Comparison of ENCODE assay signal across 1 cellular context in the genomic region with DNA sequence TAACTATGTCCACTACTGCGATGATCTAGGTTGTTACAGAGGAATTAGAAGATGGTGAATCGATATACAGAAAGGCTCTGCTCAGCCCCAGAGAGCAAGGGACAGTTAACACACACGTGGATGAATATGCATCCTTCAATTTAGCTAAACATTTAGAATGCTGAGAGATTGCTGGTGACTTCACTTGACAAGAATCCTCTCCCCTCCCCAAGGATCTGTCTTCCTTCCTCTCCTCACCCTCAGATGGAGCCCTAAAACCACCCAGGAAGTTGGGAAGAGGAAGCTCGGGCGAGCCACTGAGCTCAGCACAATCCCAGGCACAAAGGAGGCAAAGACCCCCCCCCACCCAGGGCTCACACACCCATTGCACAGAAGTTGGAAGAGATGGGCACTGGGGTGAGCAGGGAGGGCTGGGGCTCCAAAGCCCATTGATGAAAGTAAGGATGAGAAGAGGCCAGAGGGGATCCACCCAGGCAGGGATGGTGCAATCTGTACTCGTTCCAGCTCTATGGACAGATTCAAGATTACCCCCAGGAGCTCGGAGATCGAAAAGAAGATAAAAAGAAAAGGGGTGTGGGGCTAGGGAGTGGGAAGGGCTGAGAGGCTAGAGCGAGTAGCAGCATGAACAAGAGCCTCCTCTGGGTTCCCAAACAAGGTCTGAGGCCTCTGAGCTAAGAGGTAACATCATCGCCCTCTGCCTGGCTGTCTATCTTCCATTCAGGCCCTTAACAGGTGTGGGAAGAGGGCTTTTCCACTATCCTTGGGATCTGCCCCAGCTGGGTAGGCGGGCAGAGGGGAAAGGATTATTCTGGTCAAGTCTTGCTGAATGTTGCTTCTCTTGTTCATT.
TF ChIP-seq lines count a peak whose summit lies in the region.

No MANE protein-coding gene starts in this region.

TF ChIP-seq in IMR-90, 13 proteins besides CTCF, POLR2A, EP300 and RAD21:
- TF ChIP-seq CEBPB (IDR thresholded peaks at IDR 0.05; ENCODE audit: low read depth, low read length): peak; percentile 45
- TF ChIP-seq, protein P1, sequence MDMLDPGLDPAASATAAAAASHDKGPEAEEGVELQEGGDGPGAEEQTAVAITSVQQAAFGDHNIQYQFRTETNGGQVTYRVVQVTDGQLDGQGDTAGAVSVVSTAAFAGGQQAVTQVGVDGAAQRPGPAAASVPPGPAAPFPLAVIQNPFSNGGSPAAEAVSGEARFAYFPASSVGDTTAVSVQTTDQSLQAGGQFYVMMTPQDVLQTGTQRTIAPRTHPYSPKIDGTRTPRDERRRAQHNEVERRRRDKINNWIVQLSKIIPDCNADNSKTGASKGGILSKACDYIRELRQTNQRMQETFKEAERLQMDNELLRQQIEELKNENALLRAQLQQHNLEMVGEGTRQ (IDR thresholded peaks at IDR 0.05; ENCODE audit: low read depth, low read length): no peak
- peak; percentile 83 for TF ChIP-seq MXI1 (IDR thresholded peaks at IDR 0.05; ENCODE audit: borderline replicate concordance, low read depth, low read length)
- no peak for TF ChIP-seq MAFK (IDR thresholded peaks at IDR 0.05; ENCODE audit: low read depth, low read length)
